Comparison of ENCODE assay signal across 9 cellular contexts in the genomic region with DNA sequence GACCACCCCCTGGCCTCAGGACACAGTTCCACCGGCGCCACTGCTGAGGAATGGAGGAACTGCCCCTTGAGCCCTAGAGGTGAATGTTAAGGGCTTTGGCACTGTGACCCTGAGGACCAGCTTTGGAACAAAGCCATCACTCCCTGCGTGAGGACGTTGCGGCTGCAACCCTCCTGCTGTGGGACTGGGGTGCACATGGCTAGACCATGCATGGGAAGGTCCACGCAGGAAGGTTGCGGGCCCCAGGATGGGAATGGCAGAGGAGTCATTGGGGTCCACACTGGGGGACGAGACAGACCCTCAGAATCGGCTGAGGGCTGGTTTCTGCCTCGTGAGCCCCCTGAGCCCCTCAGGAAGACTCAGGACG. TPM values are rescaled to one million over a fixed set of nuclear protein-coding genes. Genes with fewer than 3 reads are reported as not detected.
"Had no signal": no experiment of that assay in that cellular context is flagged by ENCODE, and none has a peak within 500 bp of the region (broad histone marks: within the 10 kb centered on the region; RNA-seq: fewer than 3 reads in every experiment).

No MANE protein-coding gene starts in this region.

- H3K9me3 ChIP-seq: gastroesophageal sphincter, testis had no signal

- H3K4me3 ChIP-seq: gastroesophageal sphincter, testis had no signal

- DNase-seq: activated B cell treated with CpG ODN at 0.5 μM for 24 hours; effector memory CD4-positive, alpha-beta T cell; mammary epithelial cell; natural killer cell; stimulated activated CD8-positive, alpha-beta memory T cell treated with anti-CD3 and anti-CD28 coated beads, Interleukin-4, amount 100 ng/mL, for 48 hours; testis had no signal

- ATAC-seq: natural killer cell had no signal

- H3K27ac ChIP-seq: testis had no signal

- FAIRE-seq: TTC549 had no signal

- H3K27me3 ChIP-seq: testis had no signal

RNA-seq across cellular contexts. Expression of a gene that starts 6.4 kb away (rescaled TPM):
- total RNA-seq: epithelial cell of proximal tubule had no signal
